In the genomic region with DNA sequence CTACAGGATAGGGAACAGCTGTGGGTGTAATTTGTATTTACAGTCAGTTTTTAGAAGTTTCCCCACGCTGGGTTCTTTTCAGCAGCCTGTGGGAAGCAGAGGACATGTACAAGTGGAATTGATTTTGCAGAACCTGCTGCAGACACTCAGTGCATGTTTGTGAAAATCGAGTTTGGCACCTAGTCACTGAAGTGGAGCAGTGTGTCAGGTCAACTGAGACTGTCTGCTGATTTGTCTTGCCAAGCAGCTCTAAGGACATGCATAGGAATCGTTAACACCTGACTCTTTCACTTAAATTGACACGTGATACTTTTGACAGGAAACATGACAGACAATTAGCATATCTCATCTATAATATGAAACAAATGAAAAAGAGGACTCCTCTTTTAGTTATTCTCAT, we compare ENCODE assay signal across 13 cellular contexts.
"Had no signal": no experiment of that assay in that cellular context is flagged by ENCODE, and none has a peak within 500 bp of the region (broad histone marks: within the 10 kb centered on the region; RNA-seq: fewer than 3 reads in every experiment).

No MANE protein-coding gene starts in this region.

- DNase-seq: activated CD4-positive, alpha-beta T cell treated with anti-CD3 and anti-CD28 coated beads, Interleukin-2, amount 50 U/mL, for 1 hour; amniotic stem cell; body of pancreas; dermis blood vessel endothelial cell; hypothalamus; left colon; pancreas; small intestine; T-helper 2 cell had no signal

- H3K9me3 ChIP-seq: body of pancreas, pancreas had no signal

- H3K9me3 Mint-ChIP-seq: activated naive CD4-positive, alpha-beta T cell treated with anti-CD3 and anti-CD28 coated beads, Interleukin-2, amount 50 U/mL, for 72 hours had no signal

- H3K4me1 ChIP-seq: body of pancreas, pancreas had no signal

- H3K27me3 Mint-ChIP-seq: central memory CD8-positive, alpha-beta T cell; memory B cell; natural killer cell treated with Interleukin-12 subunit alpha and Interleukin-12 subunit beta and Interleukin-15 and Interleukin-18, amount 100 ng/mL, for 72 hours had no signal

- H3K4me1 Mint-ChIP-seq: central memory CD8-positive, alpha-beta T cell; memory B cell had no signal

- ATAC-seq: activated naive CD4-positive, alpha-beta T cell treated with anti-CD3 and anti-CD28 coated beads, Interleukin-2, amount 50 U/mL, for 72 hours; body of pancreas; left colon; natural killer cell treated with Interleukin-12 subunit alpha and Interleukin-12 subunit beta and Interleukin-15 and Interleukin-18, amount 100 ng/mL, for 72 hours; pancreas had no signal

- H3K27me3 ChIP-seq: body of pancreas, pancreas had no signal

- H3K4me3 Mint-ChIP-seq: central memory CD8-positive, alpha-beta T cell; memory B cell; natural killer cell treated with Interleukin-12 subunit alpha and Interleukin-12 subunit beta and Interleukin-15 and Interleukin-18, amount 100 ng/mL, for 72 hours had no signal

- H3K36me3 ChIP-seq: pancreas had no signal

- H3K4me3 ChIP-seq: body of pancreas, pancreas had no signal

- H3K27ac ChIP-seq: body of pancreas, pancreas had no signal

- H3K27ac Mint-ChIP-seq: activated naive CD4-positive, alpha-beta T cell treated with anti-CD3 and anti-CD28 coated beads, Interleukin-2, amount 50 U/mL, for 72 hours; memory B cell; natural killer cell treated with Interleukin-12 subunit alpha and Interleukin-12 subunit beta and Interleukin-15 and Interleukin-18, amount 100 ng/mL, for 72 hours had no signal

- FAIRE-seq: pancreas, small intestine had no signal
